ENCODE assay signal across 8 cellular contexts in the genomic region with DNA sequence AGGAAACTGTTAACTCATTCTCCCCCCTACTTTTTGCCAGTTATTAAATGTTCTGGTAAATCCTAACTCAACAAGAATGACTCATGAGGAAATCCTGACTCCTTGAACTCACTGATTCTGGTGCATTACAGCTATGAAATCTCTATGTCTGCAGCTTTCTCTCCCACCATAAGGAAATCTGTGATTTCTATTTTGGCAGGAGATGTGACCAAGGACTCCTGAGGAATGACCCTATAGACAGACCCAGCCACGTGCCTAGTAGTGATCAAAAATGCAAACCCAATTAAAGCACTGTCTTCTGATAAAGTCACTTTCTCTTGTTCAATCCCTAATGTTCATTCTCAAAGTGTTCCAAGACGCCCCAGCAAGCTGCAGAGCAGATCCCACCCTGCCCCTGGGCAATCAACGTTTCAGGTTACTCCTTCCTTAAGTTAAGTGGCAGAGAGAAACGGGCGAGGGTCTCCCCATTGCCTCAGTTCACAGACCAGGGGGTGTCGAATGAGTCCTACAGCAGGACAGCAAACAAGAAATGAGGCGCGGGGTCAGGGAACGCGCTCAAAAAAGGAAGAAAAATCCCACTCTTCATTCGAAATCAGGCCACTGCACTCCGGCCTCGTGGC. TPM values are rescaled to one million over a fixed set of nuclear protein-coding genes. Genes with fewer than 3 reads are reported as not detected.
DNase-seq lines count a peak whose midpoint lies in the region; ATAC-seq, FAIRE-seq and TF ChIP-seq lines count a peak whose summit lies in the region.

No MANE protein-coding gene starts in this region.

- H3K27me3 ChIP-seq in Loucy (ENCODE audit: insufficient read depth, low read length, poor library complexity, severe bottlenecking) = no peaks in the 10 kb centered on the region

- peaks cover 26 to 44% of the 10 kb centered on the region in 2 donors for H3K4me1 Mint-ChIP-seq in stimulated activated naive B cell treated with anti-CD40 and anti-IgM and Interleukin-4, amounts not matched to agents 10 μg/mL and 1 μg/mL and 100 μg/mL, for 72 hours

- H3K4me2 ChIP-seq in Loucy (ENCODE audit: low read depth, low read length, poor library complexity, severe bottlenecking) = peak overlapping the region; percentile 98

- no peaks in the 10 kb centered on the region for H3F3A ChIP-seq in Loucy (ENCODE audit: low read depth)

- peak overlapping the region; percentile 96 to 98 for H3K4me3 Mint-ChIP-seq in stimulated activated naive B cell treated with anti-CD40 and anti-IgM and Interleukin-4, amounts not matched to agents 10 μg/mL and 1 μg/mL and 100 μg/mL, for 72 hours

- H2AFZ ChIP-seq in Loucy (ENCODE audit: low read length) = peak overlapping the region; percentile 97

- no peaks in the 10 kb centered on the region for H3K27me3 Mint-ChIP-seq in stimulated activated naive B cell treated with anti-CD40 and anti-IgM and Interleukin-4, amounts not matched to agents 10 μg/mL and 1 μg/mL and 100 μg/mL, for 72 hours

- H3K36me3 ChIP-seq in Loucy (ENCODE audit: insufficient read depth, low read length) (no peaks in the 10 kb centered on the region), kidney (ENCODE audit: control insufficient read depth in 1 of 2, insufficient read depth in 2 of 2, low read length in 2 of 2) (no peaks in the 10 kb centered on the region)

- peak overlapping the region; percentile 64 to 91 for H3K27ac ChIP-seq in kidney (ENCODE audit: low read depth in 2 of 2, low read length in 2 of 2)

- H3K9me2 ChIP-seq in Loucy (replicated peaks; ENCODE audit: low read depth, low read length) = no peaks in the 10 kb centered on the region

- H3K4me3 ChIP-seq in Loucy (ENCODE audit: low read length, poor library complexity, severe bottlenecking) (peak overlapping the region; percentile 93), kidney (ENCODE audit: low read length in 2 of 2) (peak overlapping the region; percentile 72 to 92)

- H3K9ac ChIP-seq in Loucy (ENCODE audit: low read depth, low read length, poor library complexity, severe bottlenecking) = peak overlapping the region; percentile 79
- H3K9ac ChIP-seq in kidney (ENCODE audit: low read length in 2 of 2) = peak overlapping the region; percentile 67 to 68

- peaks cover 24 to 29% of the 10 kb centered on the region in 2 donors for H3K36me3 Mint-ChIP-seq in stimulated activated naive B cell treated with anti-CD40 and anti-IgM and Interleukin-4, amounts not matched to agents 10 μg/mL and 1 μg/mL and 100 μg/mL, for 72 hours

- H3K9me3 Mint-ChIP-seq in stimulated activated naive B cell treated with anti-CD40 and anti-IgM and Interleukin-4, amounts not matched to agents 10 μg/mL and 1 μg/mL and 100 μg/mL, for 72 hours = no peaks in the 10 kb centered on the region

- no peak for TF ChIP-seq CTCF in Loucy (conservative IDR thresholded peaks at IDR 0.05; ENCODE audit: low read length)
- TF ChIP-seq CTCF in kidney (IDR thresholded peaks at IDR 0.05; ENCODE audit: borderline replicate concordance, extremely low read depth, insufficient read depth) = no peak

- no peak for FAIRE-seq in kidney (lab: Jason Lieb, UNC)

- H3K27ac Mint-ChIP-seq in stimulated activated naive B cell treated with anti-CD40 and anti-IgM and Interleukin-4, amounts not matched to agents 10 μg/mL and 1 μg/mL and 100 μg/mL, for 72 hours = peak overlapping the region; percentile 97

- H3K4me1 ChIP-seq in Loucy (ENCODE audit: insufficient read depth, low read length, poor library complexity, severe bottlenecking) = peaks cover 37% of the 10 kb centered on the region
- H3K4me1 ChIP-seq in kidney (ENCODE audit: control insufficient read depth in 1 of 2, insufficient read depth in 1 of 2, low read depth in 1 of 2, low read length in 2 of 2) = peaks cover 0 to 7% of the 10 kb centered on the region in 2 donors

- peaks cover 4% of the 10 kb centered on the region; the same call in 1 of the 2 replicates for H3K79me2 ChIP-seq in Loucy (ENCODE audit: insufficient read depth, low read length)

- H3K9me3 ChIP-seq in Loucy (ENCODE audit: insufficient read depth, low read depth, low read length) (no peaks in the 10 kb centered on the region), kidney (ENCODE audit: control insufficient read depth in 1 of 2, low read length in 2 of 2) (no peaks in the 10 kb centered on the region)

- DNase-seq in DMS53 (lab: John Stamatoyannopoulos, UW) (peak; percentile 68), astrocyte of the hippocampus (ENCODE audit: low read depth, low spot score) (peak; percentile 21), kidney (no peak), germinal center (ENCODE audit: low spot score) (no peak)
- DNase-seq in stimulated activated naive B cell treated with anti-CD40 and anti-IgM and Interleukin-4, amounts not matched to agents 10 μg/mL and 1 μg/mL and 100 μg/mL, for 72 hours = no peak

- ATAC-seq in stimulated activated naive B cell treated with anti-CD40 and anti-IgM and Interleukin-4, amounts not matched to agents 10 μg/mL and 1 μg/mL and 100 μg/mL, for 72 hours (replicated peaks) = no peak
- ATAC-seq in HG03280 (IDR thresholded peaks at IDR 0.05; ENCODE audit: unreplicated experiment) (no peak), HG03095 (IDR thresholded peaks at IDR 0.05; ENCODE audit: unreplicated experiment) (no peak)

- no peaks in the 10 kb centered on the region for H4K20me1 ChIP-seq in Loucy (ENCODE audit: insufficient read depth, low read length, poor library complexity, severe bottlenecking)

- intact Hi-C loops in kidney (cut with DNase I) = loop anchor here (10.0 kb wide), 1 partner anchor 207 kb away; no protein-coding TSS in a partner anchor

RNA-seq across cellular contexts. Expression of a gene that starts 0.8 kb away (rescaled TPM):
- total RNA-seq in kidney = 51.2 TPM
- 85.1 TPM for polyA plus RNA-seq in kidney (ENCODE audit: insufficient read depth, low read depth, low replicate concordance)

Comparison
In these comparisons a context has a peak if more than half of its experiments do, and no peak if none do; other contexts are left out.
1. DNase-seq: peak in DMS53 (single experiment) and astrocyte of the hippocampus (single experiment); none in kidney (single experiment), stimulated activated naive B cell treated with anti-CD40 and anti-IgM and Interleukin-4, amounts not matched to agents 10 μg/mL and 1 μg/mL and 100 μg/mL, for 72 hours (single experiment) and germinal center (single experiment).